ENCODE assay signal across 21 cellular contexts in the genomic region with DNA sequence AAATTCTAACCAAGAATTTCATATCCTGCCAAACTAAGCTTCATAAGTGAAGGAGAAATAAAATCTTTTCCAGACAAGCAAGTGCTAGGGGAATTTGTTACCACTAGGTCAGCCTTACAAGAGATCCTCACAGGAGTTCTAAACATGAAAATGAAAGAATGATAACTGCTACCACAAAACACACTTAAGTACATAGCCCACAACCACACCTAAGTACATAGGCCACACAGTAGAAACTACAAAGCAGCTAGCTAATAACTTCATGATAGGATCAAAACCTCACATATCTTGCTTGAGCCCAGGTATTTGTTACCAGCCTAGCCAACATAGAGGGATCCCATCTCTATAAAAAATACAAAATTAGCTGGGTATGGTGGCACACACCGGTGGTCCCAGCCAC.
"Had no signal": no experiment of that assay in that cellular context is flagged by ENCODE, and none has a peak within 500 bp of the region (broad histone marks: within the 10 kb centered on the region; RNA-seq: fewer than 3 reads in every experiment).

No MANE protein-coding gene starts in this region.

- H3K27ac ChIP-seq: SJSA1, SK-N-MC had no signal

- H3K4me1 ChIP-seq: SJSA1 had no signal

- DNase-seq: IMR-90, Karpas-422, KG1, MG63, NCI-H1092 treated with DMSO at 0.1 percent for 48 hours, NCI-H1436 treated with DMSO at 0.1 percent for 48 hours, NCI-H1694, NCI-H187 treated with DMSO at 0.1 percent for 48 hours, NCI-H2029 treated with DMSO at 0.1 percent for 48 hours, NCI-H2171 treated with DMSO at 0.1 percent for 48 hours, NCI-H2227 treated with DMSO at 0.1 percent for 48 hours, NCI-H524, NCI-H526 treated with DMSO at 0.1 percent for 48 hours, NCI-H748 treated with DMSO at 0.1 percent for 48 hours, Right ventricle myocardium superior, RPMI8226, SIG-M5 had no signal

- FAIRE-seq: HepG2, RCC 7860 had no signal

- H3K27me3 ChIP-seq: MG63, SJSA1 had no signal

- H3K36me3 ChIP-seq: MG63, SJSA1 had no signal

- H3K9me3 ChIP-seq: SJSA1 had no signal

- ATAC-seq: HepG2 had no signal

- H3K4me3 ChIP-seq: MG63, SJSA1, SK-N-MC had no signal
